In genomic region chr10:96697438-96697837, GRCh38 we compare ENCODE assay signal across 1 cellular context.
TF ChIP-seq lines count a peak whose summit lies in the region.

No MANE protein-coding gene starts in this region.

TF ChIP-seq in K562, 482 proteins besides CTCF, POLR2A, EP300 and RAD21:
- no peak for TF ChIP-seq ZNF511 (CRISPR knock-in tag; IDR thresholded peaks at IDR 0.05)
- peak; percentile 54; the same call in 1 of the 2 replicates for TF ChIP-seq ZNF263 (CRISPR knock-in tag; IDR thresholded peaks at IDR 0.05; ENCODE audit: borderline replicate concordance)
- peak; percentile 67; the same call in 1 of the 2 replicates for TF ChIP-seq ZNF121 (CRISPR knock-in tag; conservative IDR thresholded peaks at IDR 0.05)
- 0 out of 2 replicates have a peak, but pooled peaks have one; percentile 33 for TF ChIP-seq ADNP (tag; IDR thresholded peaks at IDR 0.05)
- no peak for TF ChIP-seq ASH1L (IDR thresholded peaks at IDR 0.05; ENCODE audit: borderline replicate concordance, low read depth, partially characterized antibody)
- no peak for TF ChIP-seq SNRNP70 (optimal IDR thresholded peaks at IDR 0.05; ENCODE audit: low read depth, low read length)
- no peak for TF ChIP-seq CC2D1A (IDR thresholded peaks at IDR 0.05)
- no peak for TF ChIP-seq SRSF1 (IDR thresholded peaks at IDR 0.05; ENCODE audit: low read depth, low read length)
- TF ChIP-seq SP2 (IDR thresholded peaks at IDR 0.05; ENCODE audit: extremely low read depth, low read depth, low read length, poor library complexity, severe bottlenecking), result no peak
- no peak for TF ChIP-seq ZNF311 (CRISPR knock-in tag; IDR thresholded peaks at IDR 0.05)
- TF ChIP-seq IFI16 (CRISPR knock-in tag; IDR thresholded peaks at IDR 0.05), result no peak
- no peak for TF ChIP-seq MAFG (tag; conservative IDR thresholded peaks at IDR 0.05)
- no peak for TF ChIP-seq KDM1A (IDR thresholded peaks at IDR 0.05)
- TF ChIP-seq ZBTB49 (CRISPR knock-in tag; IDR thresholded peaks at IDR 0.05; ENCODE audit: borderline replicate concordance), result no peak
- TF ChIP-seq RBM25 (IDR thresholded peaks at IDR 0.05; ENCODE audit: low read depth, low read length, severe bottlenecking), result peak; percentile 12
- no peak for TF ChIP-seq MTA3 (IDR thresholded peaks at IDR 0.05; ENCODE audit: borderline replicate concordance)
- no peak for TF ChIP-seq VEZF1 (CRISPR knock-in tag; IDR thresholded peaks at IDR 0.05)
- TF ChIP-seq SREBF1 (IDR thresholded peaks at IDR 0.05; ENCODE audit: borderline replicate concordance, low read depth, low read length), result no peak
- TF ChIP-seq EWSR1 (IDR thresholded peaks at IDR 0.05; ENCODE audit: borderline replicate concordance, low read depth, partially characterized antibody), result no peak
- TF ChIP-seq FOXA3 (CRISPR knock-in tag; conservative IDR thresholded peaks at IDR 0.05 in 1 of 2, IDR thresholded peaks at IDR 0.05 in 1 of 2), result no peak
- TF ChIP-seq RHOXF2B (CRISPR knock-in tag; conservative IDR thresholded peaks at IDR 0.05), result no peak
- TF ChIP-seq CSDE1 (IDR thresholded peaks at IDR 0.05), result no peak
